21 cellular contexts compared by ENCODE assay signal in the genomic region with DNA sequence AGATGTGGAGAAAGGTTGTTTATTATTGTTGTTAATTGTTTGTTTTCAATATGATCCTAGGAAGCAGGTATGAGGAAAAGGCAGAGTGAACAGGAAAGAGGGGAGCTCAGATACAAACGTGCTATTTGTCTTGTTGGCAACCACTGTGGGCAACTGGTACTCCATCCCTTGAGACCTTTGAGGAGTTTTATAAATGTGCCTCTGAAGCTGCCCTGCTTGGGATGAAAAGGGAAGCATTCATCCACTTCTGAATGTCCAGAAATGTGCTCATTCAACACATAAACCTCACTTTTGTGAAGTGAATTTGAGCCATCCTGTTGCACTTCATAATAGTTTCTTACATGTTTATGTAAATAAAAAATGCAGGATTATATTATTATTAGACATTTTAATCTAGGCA.
"Had no signal": no experiment of that assay in that cellular context is flagged by ENCODE, and none has a peak within 500 bp of the region (broad histone marks: within the 10 kb centered on the region; RNA-seq: fewer than 3 reads in every experiment).

No MANE protein-coding gene starts in this region.

- H3K27ac ChIP-seq: RWPE1 had no signal

- H3K27me3 ChIP-seq: MG63 had no signal

- H3K36me3 ChIP-seq: MG63 had no signal

- H3K4me3 ChIP-seq: MG63 had no signal

- H3K9me3 ChIP-seq: MG63 had no signal

- FAIRE-seq: HepG2 had no signal

- DNase-seq: IMR-90, Karpas-422, KG1, MG63, NCI-H1092, NCI-H1105 treated with DMSO at 0.1 percent for 48 hours, NCI-H1417 treated with DMSO at 0.1 percent for 48 hours, NCI-H146, NCI-H1694 treated with DMSO at 0.1 percent for 48 hours, NCI-H1930, NCI-H2081, NCI-H2107, NCI-H2171 treated with DMSO at 0.1 percent for 48 hours, NCI-H345, NCI-H446 treated with DMSO at 0.1 percent for 48 hours, NCI-H510A treated with DMSO at 0.1 percent for 48 hours, NCI-H526, NCI-H82, SHP77 had no signal
